Comparison of ENCODE assay signal across 8 cellular contexts in genomic region chr19:5967994-5968430, GRCh38. TPM values are rescaled to one million over a fixed set of nuclear protein-coding genes. Genes with fewer than 3 reads are reported as not detected.
DNase-seq lines count a peak whose midpoint lies in the region; ATAC-seq and TF ChIP-seq lines count a peak whose summit lies in the region.

No MANE protein-coding gene starts in this region.

- H3K4me1 ChIP-seq in HUES48 (ENCODE audit: control insufficient read depth, insufficient read depth, low read length) (peaks cover 14% of the 10 kb centered on the region), thyroid gland (peaks cover 23 to 42% of the 10 kb centered on the region in 2 donors)

- H3K9me3 ChIP-seq in HUES48 (ENCODE audit: control insufficient read depth, insufficient read depth, low read length) (no peaks in the 10 kb centered on the region), thyroid gland (no peaks in the 10 kb centered on the region)

- DNase-seq in DMS153 treated with DMSO at 0.1 percent for 48 hours (lab: John Stamatoyannopoulos, UW; ENCODE audit: unreplicated experiment) (peak; percentile 49), RPMI7951 (ENCODE audit: low read depth) (peak; percentile 71), fibroblast of the aortic adventitia (ENCODE audit: low read depth) (peak; percentile 85), thyroid gland (peak; percentile 76 to 77)
- DNase-seq in activated gamma-delta T cell treated with anti-CD3 and anti-CD28 coated beads, Interleukin-2, amount 50 U/mL, for 16 hours (ENCODE audit: low read depth): peak; percentile 39
- peak; percentile 76 for DNase-seq in natural killer cell treated with Interleukin-12 subunit alpha and Interleukin-12 subunit beta and Interleukin-15 and Interleukin-18, amount 100 ng/mL, for 72 hours (ENCODE audit: low spot score)

- H3K9me3 Mint-ChIP-seq in natural killer cell treated with Interleukin-12 subunit alpha and Interleukin-12 subunit beta and Interleukin-15 and Interleukin-18, amount 100 ng/mL, for 72 hours: no peaks in the 10 kb centered on the region

- no peaks in the 10 kb centered on the region for H3K27me3 Mint-ChIP-seq in natural killer cell treated with Interleukin-12 subunit alpha and Interleukin-12 subunit beta and Interleukin-15 and Interleukin-18, amount 100 ng/mL, for 72 hours

- H3K4me3 ChIP-seq in HUES48 (ENCODE audit: low read depth, low read length) (no peak overlapping the region), fibroblast of the aortic adventitia (ENCODE audit: low read depth, low read length) (no peak overlapping the region), thyroid gland (replicated peaks in 1 of 3) (peak overlapping the region in 1 of 3 donors; percentile 1)

- intact Hi-C loops in thyroid gland (cut with DNase I): loop anchor here (10.0 kb wide), 1 partner anchor 163 kb away; the partner anchor contains the start of gene NRTN

- H3K27me3 ChIP-seq in HUES48 (ENCODE audit: control insufficient read depth, insufficient read depth, low read length) (no peaks in the 10 kb centered on the region), thyroid gland (no peaks in the 10 kb centered on the region)

- H3K36me3 Mint-ChIP-seq in natural killer cell treated with Interleukin-12 subunit alpha and Interleukin-12 subunit beta and Interleukin-15 and Interleukin-18, amount 100 ng/mL, for 72 hours: no peaks in the 10 kb centered on the region

- no peak for TF ChIP-seq POLR2A in thyroid gland (IDR thresholded peaks at IDR 0.05)

- peak; percentile 74 to 86 for ATAC-seq in natural killer cell treated with Interleukin-12 subunit alpha and Interleukin-12 subunit beta and Interleukin-15 and Interleukin-18, amount 100 ng/mL, for 72 hours
- no peak for ATAC-seq in GM18858 (IDR thresholded peaks at IDR 0.05; ENCODE audit: unreplicated experiment)

- no peak overlapping the region for H3K9ac ChIP-seq in HUES48 (ENCODE audit: low read depth, low read length)

- peaks cover 46 to 64% of the 10 kb centered on the region in 2 donors for H3K4me1 Mint-ChIP-seq in natural killer cell treated with Interleukin-12 subunit alpha and Interleukin-12 subunit beta and Interleukin-15 and Interleukin-18, amount 100 ng/mL, for 72 hours (ENCODE audit: low read depth in 2 of 2)

- H3K4me3 Mint-ChIP-seq in natural killer cell treated with Interleukin-12 subunit alpha and Interleukin-12 subunit beta and Interleukin-15 and Interleukin-18, amount 100 ng/mL, for 72 hours: peak overlapping the region; percentile 40

- peak overlapping the region; percentile 59 to 80 for H3K27ac Mint-ChIP-seq in natural killer cell treated with Interleukin-12 subunit alpha and Interleukin-12 subunit beta and Interleukin-15 and Interleukin-18, amount 100 ng/mL, for 72 hours

- peaks cover 11% of the 10 kb centered on the region for H3K36me3 ChIP-seq in HUES48 (ENCODE audit: control insufficient read depth, insufficient read depth, low read length)
- H3K36me3 ChIP-seq in thyroid gland: no peaks in the 10 kb centered on the region

- WGBS in thyroid gland, 2 donors: 3 to 6% methylated on average over 10 of the region's 10 CpGs

- TF ChIP-seq CTCF in fibroblast of the aortic adventitia (IDR thresholded peaks at IDR 0.05; ENCODE audit: insufficient read depth, low read length) (peak; percentile 90), thyroid gland (IDR thresholded peaks at IDR 0.05) (peak; percentile 80 to 93 (median 88))

- H3K27ac ChIP-seq in HUES48 (ENCODE audit: low read depth, low read length) (peak overlapping the region; percentile 48), thyroid gland (peak overlapping the region; percentile 61 to 95 (median 91))

RNA-seq across cellular contexts. Expression of gene RANBP3, which starts 9.9 kb away (rescaled TPM):
- 54.9 and 62.6 TPM in 2 replicates for total RNA-seq in RPMI7951 (2014; rRNA removed; shearing (Covaris generic))
- 41.4 and 58.0 TPM in 2 replicates for total RNA-seq in fibroblast of the aortic adventitia (ENCODE audit: low replicate concordance)
- total RNA-seq in natural killer cell treated with Interleukin-12 subunit alpha and Interleukin-12 subunit beta and Interleukin-15 and Interleukin-18, amount 100 ng/mL, for 72 hours: 100 to 1,000 TPM in 1 of 2 donors, 10 to 100 TPM in 1; 96.5 to 119 TPM
- 100 to 1,000 TPM in 1 of 4 donors, 10 to 100 TPM in 3; 57.8 to 148 (median 82.7) TPM for total RNA-seq in thyroid gland

RNA-seq across cellular contexts. Expression of gene CAPS, which starts 54.0 kb away (rescaled TPM):
- 1.6 and 1.8 TPM in 2 replicates for total RNA-seq in RPMI7951 (2014; rRNA removed; shearing (Covaris generic))
- total RNA-seq in fibroblast of the aortic adventitia (ENCODE audit: low replicate concordance): 3.5 and 8.5 TPM in 2 replicates
- total RNA-seq in natural killer cell treated with Interleukin-12 subunit alpha and Interleukin-12 subunit beta and Interleukin-15 and Interleukin-18, amount 100 ng/mL, for 72 hours: 1 to 10 TPM; 7.6 to 8.6 TPM
- 10 to 100 TPM in 3 of 4 donors, 1 to 10 TPM in 1; 9.0 to 48.8 (median 26.3) TPM for total RNA-seq in thyroid gland
